Comparison of ENCODE assay signal across 14 cellular contexts in the genomic region with DNA sequence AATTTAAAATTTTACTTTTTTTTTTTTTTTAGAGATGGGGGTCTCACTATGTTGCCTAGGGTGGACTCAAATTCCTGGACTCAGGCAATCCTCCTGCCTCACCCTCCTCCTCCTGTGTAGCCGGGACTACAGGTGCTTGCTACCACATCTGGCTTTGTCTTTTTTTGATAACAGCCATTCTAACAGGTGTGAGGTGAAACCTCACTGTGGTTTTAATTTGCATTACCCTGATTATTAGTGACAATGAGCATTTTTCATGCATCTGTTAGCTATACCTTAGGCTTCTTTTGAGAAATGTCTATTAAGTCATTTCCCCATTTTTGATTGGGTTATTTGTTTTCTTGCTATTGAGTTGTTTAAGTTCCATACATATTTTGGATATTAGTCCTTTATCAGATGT.
A peak's percentile ranks its signal among the peaks of the same experiment; 100 is the strongest.
DNase-seq lines count a peak whose midpoint lies in the region; ATAC-seq, FAIRE-seq and TF ChIP-seq lines count a peak whose summit lies in the region.
"Had no signal": no experiment of that assay in that cellular context is flagged by ENCODE, and none has a peak within 500 bp of the region (broad histone marks: within the 10 kb centered on the region; RNA-seq: fewer than 3 reads in every experiment).

No MANE protein-coding gene starts in this region.

- H3K4me1 ChIP-seq in tibial nerve, result no peaks in the 10 kb centered on the region
- H3K4me1 ChIP-seq: gastrocnemius medialis had no signal

- intact Hi-C loops in Right ventricle myocardium inferior (cut with DNase I), result no loop called here

- no peak overlapping the region for H3K4me3 Mint-ChIP-seq in activated CD8-positive, alpha-beta T cell treated with anti-CD3 and anti-CD28 coated beads, Interleukin-2, amount 10 ng/mL, durations not matched to agents 7 days and 5 days
- no peak overlapping the region for H3K4me3 Mint-ChIP-seq in effector memory CD8-positive, alpha-beta T cell
- H3K4me3 Mint-ChIP-seq: activated CD4-positive, alpha-beta memory T cell treated with anti-CD3 and anti-CD28 coated beads, Interleukin-2, amount 10 ng/mL, durations not matched to agents 7 days and 5 days; T-helper 2 cell treated with Interferon-gamma antibody and Interleukin-4, amounts not matched to agents 5 μg/mL and 100 μg/mL, for 36 hours; type B pancreatic cell had no signal

- H3K4me3 ChIP-seq in tibial nerve, result no peak overlapping the region
- H3K4me3 ChIP-seq: gastrocnemius medialis had no signal

- peak; percentile 78 for ATAC-seq in GM21825 (IDR thresholded peaks at IDR 0.05; ENCODE audit: unreplicated experiment)
- ATAC-seq in HG03103 (IDR thresholded peaks at IDR 0.05; ENCODE audit: low read depth, unreplicated experiment), result peak; percentile 87
- no peak for ATAC-seq in activated CD8-positive, alpha-beta T cell treated with anti-CD3 and anti-CD28 coated beads, Interleukin-2, amount 10 ng/mL, durations not matched to agents 7 days and 5 days
- ATAC-seq in effector memory CD8-positive, alpha-beta T cell (replicated peaks), result no peak
- ATAC-seq in Right ventricle myocardium inferior, result no peak
- ATAC-seq: gastrocnemius medialis had no signal

- no peaks in the 10 kb centered on the region for H3K9me3 Mint-ChIP-seq in activated CD8-positive, alpha-beta T cell treated with anti-CD3 and anti-CD28 coated beads, Interleukin-2, amount 10 ng/mL, durations not matched to agents 7 days and 5 days (ENCODE audit: insufficient read depth)
- H3K9me3 Mint-ChIP-seq in effector memory CD8-positive, alpha-beta T cell, result peaks cover 4 to 11% of the 10 kb centered on the region in 2 donors

- TF ChIP-seq POLR2A in tibial nerve (IDR thresholded peaks at IDR 0.05), result no peak

- TF ChIP-seq CTCF in tibial nerve (IDR thresholded peaks at IDR 0.05), result no peak

- H3K27ac Mint-ChIP-seq in activated CD8-positive, alpha-beta T cell treated with anti-CD3 and anti-CD28 coated beads, Interleukin-2, amount 10 ng/mL, durations not matched to agents 7 days and 5 days, result no peak overlapping the region
- no peak overlapping the region for H3K27ac Mint-ChIP-seq in effector memory CD8-positive, alpha-beta T cell
- H3K27ac Mint-ChIP-seq: activated CD4-positive, alpha-beta memory T cell treated with anti-CD3 and anti-CD28 coated beads, Interleukin-2, amount 10 ng/mL, durations not matched to agents 7 days and 5 days; T-helper 2 cell treated with Interferon-gamma antibody and Interleukin-4, amounts not matched to agents 5 μg/mL and 100 μg/mL, for 36 hours; type B pancreatic cell had no signal

- TF ChIP-seq EP300 in tibial nerve (IDR thresholded peaks at IDR 0.05), result no peak

- no peak for DNase-seq in GM19239 (ENCODE audit: insufficient read length, low spot score)
- DNase-seq in RPMI8226, result peak; percentile 53
- DNase-seq in tibial nerve (ENCODE audit: low spot score in 2 of 2), result no peak
- no peak for DNase-seq in activated CD8-positive, alpha-beta T cell treated with anti-CD3 and anti-CD28 coated beads, Interleukin-2, amount 10 ng/mL, durations not matched to agents 7 days and 5 days
- DNase-seq in effector memory CD8-positive, alpha-beta T cell, result no peak
- DNase-seq in Right ventricle myocardium inferior (ENCODE audit: missing footprints), result no peak
- DNase-seq: activated CD4-positive, alpha-beta memory T cell treated with anti-CD3 and anti-CD28 coated beads, Interleukin-2, amount 10 ng/mL, durations not matched to agents 7 days and 5 days; gastrocnemius medialis had no signal

- H3K9me3 ChIP-seq in tibial nerve, result no peaks in the 10 kb centered on the region
- H3K9me3 ChIP-seq: gastrocnemius medialis had no signal

- CTCF ChIA-PET in activated CD8-positive, alpha-beta T cell treated with anti-CD3 and anti-CD28 coated beads, Interleukin-2, amount 10 ng/mL, durations not matched to agents 7 days and 5 days (lab: Charles Lee), result no interaction called here

- 92 to 97% methylated on average over 1 of the region's 1 CpG for WGBS in tibial nerve, 2 donors

- FAIRE-seq in GM19239 (lab: Jason Lieb, UNC), result peak; percentile 85
- FAIRE-seq: endometrium, keratinocyte had no signal

- peaks cover 0 to 19% (median 0%) of the 10 kb centered on the region in 3 donors for H3K36me3 ChIP-seq in tibial nerve
- H3K36me3 ChIP-seq: gastrocnemius medialis had no signal

- H3K27ac ChIP-seq in tibial nerve, result no peak overlapping the region
- H3K27ac ChIP-seq: gastrocnemius medialis had no signal

- H3K27me3 Mint-ChIP-seq in activated CD8-positive, alpha-beta T cell treated with anti-CD3 and anti-CD28 coated beads, Interleukin-2, amount 10 ng/mL, durations not matched to agents 7 days and 5 days (ENCODE audit: low read depth), result no peaks in the 10 kb centered on the region
- no peaks in the 10 kb centered on the region for H3K27me3 Mint-ChIP-seq in effector memory CD8-positive, alpha-beta T cell
- H3K27me3 Mint-ChIP-seq: activated CD4-positive, alpha-beta memory T cell treated with anti-CD3 and anti-CD28 coated beads, Interleukin-2, amount 10 ng/mL, durations not matched to agents 7 days and 5 days; type B pancreatic cell had no signal

- POLR2A ChIA-PET in activated CD8-positive, alpha-beta T cell treated with anti-CD3 and anti-CD28 coated beads, Interleukin-2, amount 10 ng/mL, durations not matched to agents 7 days and 5 days (lab: Charles Lee), result no interaction called here

- H3K4me1 Mint-ChIP-seq in activated CD8-positive, alpha-beta T cell treated with anti-CD3 and anti-CD28 coated beads, Interleukin-2, amount 10 ng/mL, durations not matched to agents 7 days and 5 days (ENCODE audit: low read depth), result no peaks in the 10 kb centered on the region
- no peaks in the 10 kb centered on the region for H3K4me1 Mint-ChIP-seq in effector memory CD8-positive, alpha-beta T cell (ENCODE audit: low read depth in 2 of 2)
- H3K4me1 Mint-ChIP-seq: activated CD4-positive, alpha-beta memory T cell treated with anti-CD3 and anti-CD28 coated beads, Interleukin-2, amount 10 ng/mL, durations not matched to agents 7 days and 5 days had no signal

- no peaks in the 10 kb centered on the region for H3K27me3 ChIP-seq in tibial nerve
- H3K27me3 ChIP-seq: gastrocnemius medialis had no signal

- H3K36me3 Mint-ChIP-seq in activated CD8-positive, alpha-beta T cell treated with anti-CD3 and anti-CD28 coated beads, Interleukin-2, amount 10 ng/mL, durations not matched to agents 7 days and 5 days (ENCODE audit: low read depth), result no peaks in the 10 kb centered on the region
- H3K36me3 Mint-ChIP-seq in effector memory CD8-positive, alpha-beta T cell (ENCODE audit: insufficient read depth), result peaks cover 3% of the 10 kb centered on the region

Comparison
In these comparisons a context has a peak if more than half of its experiments do, and no peak if none do; other contexts are left out.
1. ATAC-seq: peak in GM21825 (single experiment) and HG03103 (single experiment); none in activated CD8-positive, alpha-beta T cell treated with anti-CD3 and anti-CD28 coated beads, Interleukin-2, amount 10 ng/mL, durations not matched to agents 7 days and 5 days (single experiment), effector memory CD8-positive, alpha-beta T cell (single experiment) and Right ventricle myocardium inferior (single experiment).